ENCODE assay signal across 1 cellular context in the genomic region with DNA sequence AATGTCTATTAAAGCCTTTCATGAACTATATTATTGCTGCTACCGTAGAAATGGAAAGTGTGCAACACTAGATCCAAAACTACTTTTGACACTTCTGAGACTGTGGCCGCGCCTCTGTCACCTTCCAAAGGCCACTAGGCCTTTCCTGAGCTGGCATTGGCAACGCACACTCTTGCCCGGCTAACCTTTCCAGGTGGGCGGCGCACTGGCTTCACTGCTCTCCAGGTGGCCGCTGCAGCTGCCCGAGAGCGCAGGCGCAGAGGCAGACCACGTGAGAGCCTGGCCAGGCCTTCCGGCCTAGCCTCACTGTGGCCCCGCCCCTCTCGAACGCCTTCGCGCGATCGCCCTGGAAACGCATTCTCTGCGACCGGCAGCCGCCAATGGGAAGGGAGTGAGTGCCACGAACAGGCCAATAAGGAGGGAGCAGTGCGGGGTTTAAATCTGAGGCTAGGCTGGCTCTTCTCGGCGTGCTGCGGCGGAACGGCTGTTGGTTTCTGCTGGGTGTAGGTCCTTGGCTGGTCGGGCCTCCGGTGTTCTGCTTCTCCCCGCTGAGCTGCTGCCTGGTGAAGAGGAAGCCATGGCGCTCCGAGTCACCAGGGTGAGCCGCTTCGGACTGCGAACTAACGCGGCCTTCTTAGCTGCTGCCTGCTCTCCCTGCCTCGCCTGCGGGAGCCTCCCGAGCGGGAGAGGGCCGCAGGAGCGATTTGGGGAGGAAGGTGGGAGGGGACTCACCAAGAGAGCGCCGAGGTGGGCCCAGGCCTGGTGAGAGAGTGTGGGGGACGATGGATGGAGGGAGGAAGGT.
TF ChIP-seq lines count a peak whose summit lies in the region.

A gene (plus strand): TSS at position 465 of the 802 bp plus-strand sequence. CDS start 113 bp downstream, at position 578.

TF ChIP-seq in HepG2, 621 proteins besides CTCF, POLR2A, EP300 and RAD21 (continued from another document and continues in another):
- TF ChIP-seq, protein P1, sequence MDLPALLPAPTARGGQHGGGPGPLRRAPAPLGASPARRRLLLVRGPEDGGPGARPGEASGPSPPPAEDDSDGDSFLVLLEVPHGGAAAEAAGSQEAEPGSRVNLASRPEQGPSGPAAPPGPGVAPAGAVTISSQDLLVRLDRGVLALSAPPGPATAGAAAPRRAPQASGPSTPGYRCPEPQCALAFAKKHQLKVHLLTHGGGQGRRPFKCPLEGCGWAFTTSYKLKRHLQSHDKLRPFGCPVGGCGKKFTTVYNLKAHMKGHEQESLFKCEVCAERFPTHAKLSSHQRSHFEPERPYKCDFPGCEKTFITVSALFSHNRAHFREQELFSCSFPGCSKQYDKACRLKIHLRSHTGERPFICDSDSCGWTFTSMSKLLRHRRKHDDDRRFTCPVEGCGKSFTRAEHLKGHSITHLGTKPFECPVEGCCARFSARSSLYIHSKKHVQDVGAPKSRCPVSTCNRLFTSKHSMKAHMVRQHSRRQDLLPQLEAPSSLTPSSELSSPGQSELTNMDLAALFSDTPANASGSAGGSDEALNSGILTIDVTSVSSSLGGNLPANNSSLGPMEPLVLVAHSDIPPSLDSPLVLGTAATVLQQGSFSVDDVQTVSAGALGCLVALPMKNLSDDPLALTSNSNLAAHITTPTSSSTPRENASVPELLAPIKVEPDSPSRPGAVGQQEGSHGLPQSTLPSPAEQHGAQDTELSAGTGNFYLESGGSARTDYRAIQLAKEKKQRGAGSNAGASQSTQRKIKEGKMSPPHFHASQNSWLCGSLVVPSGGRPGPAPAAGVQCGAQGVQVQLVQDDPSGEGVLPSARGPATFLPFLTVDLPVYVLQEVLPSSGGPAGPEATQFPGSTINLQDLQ (CRISPR knock-in tag; IDR thresholded peaks at IDR 0.05) = no peak
- TF ChIP-seq MED13 (CRISPR knock-in tag; IDR thresholded peaks at IDR 0.05) (peak; percentile 45; the same call in 1 of the 2 replicates), ZNF354B (CRISPR knock-in tag; IDR thresholded peaks at IDR 0.05) (no peak), ZNF552 (CRISPR knock-in tag; IDR thresholded peaks at IDR 0.05; ENCODE audit: borderline replicate concordance) (peak; percentile 58; the same call in 1 of the 2 replicates), TMF1 (CRISPR knock-in tag; IDR thresholded peaks at IDR 0.05; ENCODE audit: low read depth) (peak; percentile 51; the same call in 1 of the 2 replicates), ZBTB38 (CRISPR knock-in tag; IDR thresholded peaks at IDR 0.05) (peak; percentile 75), ZNF83 (CRISPR knock-in tag; IDR thresholded peaks at IDR 0.05; ENCODE audit: borderline replicate concordance) (no peak), MIER3 (CRISPR knock-in tag; IDR thresholded peaks at IDR 0.05; ENCODE audit: borderline replicate concordance) (no peak; the same call in 1 of the 2 replicates), SAP130 (CRISPR knock-in tag; IDR thresholded peaks at IDR 0.05; ENCODE audit: low read depth) (peak; percentile 100), ZNF777 (CRISPR knock-in tag; IDR thresholded peaks at IDR 0.05) (no peak), CEBPB (IDR thresholded peaks at IDR 0.05; ENCODE audit: borderline replicate concordance, low read depth, low read length) (no peak), MATR3 (CRISPR knock-in tag; IDR thresholded peaks at IDR 0.05) (no peak), HNRNPUL1 (IDR thresholded peaks at IDR 0.05; ENCODE audit: low read depth, low read length) (no peak), ZNF562 (CRISPR knock-in tag; IDR thresholded peaks at IDR 0.05; ENCODE audit: borderline replicate concordance) (no peak), ZSCAN29 (CRISPR knock-in tag; conservative IDR thresholded peaks at IDR 0.05) (0 out of 2 replicates have a peak, but pooled peaks have one; percentile 29)
- TF ChIP-seq, protein P2, sequence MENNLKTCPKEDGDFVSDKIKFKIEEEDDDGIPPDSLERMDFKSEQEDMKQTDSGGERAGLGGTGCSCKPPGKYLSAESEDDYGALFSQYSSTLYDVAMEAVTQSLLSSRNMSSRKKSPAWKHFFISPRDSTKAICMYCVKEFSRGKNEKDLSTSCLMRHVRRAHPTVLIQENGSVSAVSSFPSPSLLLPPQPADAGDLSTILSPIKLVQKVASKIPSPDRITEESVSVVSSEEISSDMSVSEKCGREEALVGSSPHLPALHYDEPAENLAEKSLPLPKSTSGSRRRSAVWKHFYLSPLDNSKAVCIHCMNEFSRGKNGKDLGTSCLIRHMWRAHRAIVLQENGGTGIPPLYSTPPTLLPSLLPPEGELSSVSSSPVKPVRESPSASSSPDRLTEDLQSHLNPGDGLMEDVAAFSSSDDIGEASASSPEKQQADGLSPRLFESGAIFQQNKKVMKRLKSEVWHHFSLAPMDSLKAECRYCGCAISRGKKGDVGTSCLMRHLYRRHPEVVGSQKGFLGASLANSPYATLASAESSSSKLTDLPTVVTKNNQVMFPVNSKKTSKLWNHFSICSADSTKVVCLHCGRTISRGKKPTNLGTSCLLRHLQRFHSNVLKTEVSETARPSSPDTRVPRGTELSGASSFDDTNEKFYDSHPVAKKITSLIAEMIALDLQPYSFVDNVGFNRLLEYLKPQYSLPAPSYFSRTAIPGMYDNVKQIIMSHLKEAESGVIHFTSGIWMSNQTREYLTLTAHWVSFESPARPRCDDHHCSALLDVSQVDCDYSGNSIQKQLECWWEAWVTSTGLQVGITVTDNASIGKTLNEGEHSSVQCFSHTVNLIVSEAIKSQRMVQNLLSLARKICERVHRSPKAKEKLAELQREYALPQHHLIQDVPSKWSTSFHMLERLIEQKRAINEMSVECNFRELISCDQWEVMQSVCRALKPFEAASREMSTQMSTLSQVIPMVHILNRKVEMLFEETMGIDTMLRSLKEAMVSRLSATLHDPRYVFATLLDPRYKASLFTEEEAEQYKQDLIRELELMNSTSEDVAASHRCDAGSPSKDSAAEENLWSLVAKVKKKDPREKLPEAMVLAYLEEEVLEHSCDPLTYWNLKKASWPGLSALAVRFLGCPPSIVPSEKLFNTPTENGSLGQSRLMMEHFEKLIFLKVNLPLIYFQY (CRISPR knock-in tag; IDR thresholded peaks at IDR 0.05; ENCODE audit: borderline replicate concordance) = no peak
- TF ChIP-seq, protein P3, sequence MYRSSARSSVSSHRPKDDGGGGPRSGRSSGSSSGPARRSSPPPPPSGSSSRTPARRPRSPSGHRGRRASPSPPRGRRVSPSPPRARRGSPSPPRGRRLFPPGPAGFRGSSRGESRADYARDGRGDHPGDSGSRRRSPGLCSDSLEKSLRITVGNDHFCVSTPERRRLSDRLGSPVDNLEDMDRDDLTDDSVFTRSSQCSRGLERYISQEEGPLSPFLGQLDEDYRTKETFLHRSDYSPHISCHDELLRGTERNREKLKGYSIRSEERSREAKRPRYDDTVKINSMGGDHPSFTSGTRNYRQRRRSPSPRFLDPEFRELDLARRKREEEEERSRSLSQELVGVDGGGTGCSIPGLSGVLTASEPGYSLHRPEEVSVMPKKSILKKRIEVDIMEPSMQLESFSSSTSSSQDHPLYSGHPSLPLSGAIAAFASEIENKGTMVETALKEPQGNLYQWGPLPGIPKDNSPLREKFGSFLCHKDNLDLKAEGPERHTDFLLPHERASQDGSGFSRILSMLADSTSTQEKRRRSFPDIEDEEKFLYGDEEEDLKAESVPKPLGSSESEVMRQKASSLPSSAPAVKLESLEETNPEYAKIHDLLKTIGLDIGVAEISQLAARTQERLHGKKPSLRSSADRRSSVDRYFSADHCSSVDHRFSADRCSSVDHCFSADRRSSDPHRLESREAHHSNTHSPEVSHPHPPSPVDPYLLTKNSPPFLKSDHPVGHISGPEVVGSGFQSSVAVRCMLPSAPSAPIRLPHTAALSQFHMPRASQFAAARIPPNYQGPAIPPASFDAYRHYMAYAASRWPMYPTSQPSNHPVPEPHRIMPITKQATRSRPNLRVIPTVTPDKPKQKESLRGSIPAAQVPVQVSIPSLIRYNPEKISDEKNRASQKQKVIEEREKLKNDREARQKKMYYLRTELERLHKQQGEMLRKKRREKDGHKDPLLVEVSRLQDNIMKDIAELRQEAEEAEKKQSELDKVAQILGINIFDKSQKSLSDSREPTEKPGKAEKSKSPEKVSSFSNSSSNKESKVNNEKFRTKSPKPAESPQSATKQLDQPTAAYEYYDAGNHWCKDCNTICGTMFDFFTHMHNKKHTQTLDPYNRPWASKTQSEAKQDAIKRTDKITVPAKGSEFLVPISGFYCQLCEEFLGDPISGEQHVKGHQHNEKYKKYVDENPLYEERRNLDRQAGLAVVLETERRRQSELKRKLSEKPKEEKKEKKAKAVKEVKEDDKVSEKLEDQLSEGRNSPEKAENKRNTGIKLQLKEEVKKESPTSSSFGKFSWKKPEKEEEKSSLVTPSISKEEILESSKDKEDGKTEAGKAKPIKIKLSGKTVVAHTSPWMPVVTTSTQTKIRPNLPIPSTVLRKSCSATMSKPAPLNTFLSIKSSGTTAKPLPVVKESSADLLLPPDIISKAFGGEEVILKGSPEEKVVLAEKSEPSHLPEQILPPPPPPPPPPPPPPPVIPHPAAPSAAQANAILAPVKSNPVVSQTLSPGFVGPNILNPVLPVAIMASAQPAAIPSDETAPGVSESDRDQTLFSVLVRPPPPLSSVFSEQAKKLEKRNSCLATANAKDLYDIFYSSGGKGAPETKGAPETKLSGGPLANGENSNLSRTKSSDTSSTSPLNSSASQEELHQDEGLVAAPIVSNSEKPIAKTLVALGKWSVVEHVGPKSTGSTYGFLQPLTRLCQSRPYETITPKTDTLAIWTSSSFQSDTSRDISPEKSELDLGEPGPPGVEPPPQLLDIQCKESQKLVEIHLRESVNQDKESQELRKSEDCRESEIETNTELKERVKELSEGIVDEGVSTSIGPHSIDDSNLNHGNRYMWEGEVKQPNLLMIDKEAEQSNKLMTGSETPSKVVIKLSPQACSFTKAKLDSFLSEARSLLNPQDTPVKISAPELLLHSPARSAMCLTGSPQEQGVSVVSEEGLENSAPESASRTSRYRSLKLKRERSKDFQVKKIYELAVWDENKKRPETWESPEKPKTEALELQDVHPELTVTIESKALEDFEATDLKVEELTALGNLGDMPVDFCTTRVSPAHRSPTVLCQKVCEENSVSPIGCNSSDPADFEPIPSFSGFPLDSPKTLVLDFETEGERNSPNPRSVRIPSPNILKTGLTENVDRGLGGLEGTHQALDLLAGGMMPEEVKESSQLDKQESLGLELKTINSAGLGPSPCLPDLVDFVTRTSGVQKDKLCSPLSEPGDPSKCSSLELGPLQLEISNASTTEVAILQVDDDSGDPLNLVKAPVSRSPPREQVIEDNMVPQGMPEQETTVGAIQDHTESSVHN (CRISPR knock-in tag; IDR thresholded peaks at IDR 0.05) = no peak
- TF ChIP-seq, protein P4, sequence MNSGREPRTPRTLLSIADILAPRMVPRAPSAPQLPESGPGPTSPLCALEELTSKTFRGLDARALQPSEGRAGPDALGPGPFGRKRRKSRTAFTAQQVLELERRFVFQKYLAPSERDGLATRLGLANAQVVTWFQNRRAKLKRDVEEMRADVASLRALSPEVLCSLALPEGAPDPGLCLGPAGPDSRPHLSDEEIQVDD (CRISPR knock-in tag; IDR thresholded peaks at IDR 0.05; ENCODE audit: borderline replicate concordance) = 0 out of 2 replicates have a peak, but pooled peaks have one; percentile 57
- TF ChIP-seq, protein P5, sequence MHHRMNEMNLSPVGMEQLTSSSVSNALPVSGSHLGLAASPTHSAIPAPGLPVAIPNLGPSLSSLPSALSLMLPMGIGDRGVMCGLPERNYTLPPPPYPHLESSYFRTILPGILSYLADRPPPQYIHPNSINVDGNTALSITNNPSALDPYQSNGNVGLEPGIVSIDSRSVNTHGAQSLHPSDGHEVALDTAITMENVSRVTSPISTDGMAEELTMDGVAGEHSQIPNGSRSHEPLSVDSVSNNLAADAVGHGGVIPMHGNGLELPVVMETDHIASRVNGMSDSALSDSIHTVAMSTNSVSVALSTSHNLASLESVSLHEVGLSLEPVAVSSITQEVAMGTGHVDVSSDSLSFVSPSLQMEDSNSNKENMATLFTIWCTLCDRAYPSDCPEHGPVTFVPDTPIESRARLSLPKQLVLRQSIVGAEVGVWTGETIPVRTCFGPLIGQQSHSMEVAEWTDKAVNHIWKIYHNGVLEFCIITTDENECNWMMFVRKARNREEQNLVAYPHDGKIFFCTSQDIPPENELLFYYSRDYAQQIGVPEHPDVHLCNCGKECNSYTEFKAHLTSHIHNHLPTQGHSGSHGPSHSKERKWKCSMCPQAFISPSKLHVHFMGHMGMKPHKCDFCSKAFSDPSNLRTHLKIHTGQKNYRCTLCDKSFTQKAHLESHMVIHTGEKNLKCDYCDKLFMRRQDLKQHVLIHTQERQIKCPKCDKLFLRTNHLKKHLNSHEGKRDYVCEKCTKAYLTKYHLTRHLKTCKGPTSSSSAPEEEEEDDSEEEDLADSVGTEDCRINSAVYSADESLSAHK (CRISPR knock-in tag; IDR thresholded peaks at IDR 0.05; ENCODE audit: borderline replicate concordance) = no peak
- TF ChIP-seq, protein P6, sequence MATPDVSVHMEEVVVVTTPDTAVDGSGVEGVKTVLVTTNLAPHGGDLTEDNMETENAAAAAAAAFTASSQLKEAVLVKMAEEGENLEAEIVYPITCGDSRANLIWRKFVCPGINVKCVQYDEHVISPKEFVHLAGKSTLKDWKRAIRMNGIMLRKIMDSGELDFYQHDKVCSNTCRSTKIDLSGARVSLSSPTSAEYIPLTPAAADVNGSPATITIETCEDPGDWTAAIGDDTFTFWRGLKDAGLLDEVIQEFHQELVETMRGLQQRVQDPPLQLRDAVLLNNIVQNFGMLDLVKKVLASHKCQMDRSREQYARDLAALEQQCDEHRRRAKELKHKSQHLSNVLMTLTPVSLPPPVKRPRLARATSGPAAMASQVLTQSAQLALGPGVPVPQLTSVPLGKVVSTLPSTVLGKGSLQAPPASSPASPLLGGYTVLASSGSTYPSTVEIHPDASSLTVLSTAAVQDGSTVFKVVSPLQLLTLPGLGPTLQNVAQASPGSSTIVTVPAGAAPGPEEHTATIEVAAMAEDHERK (CRISPR knock-in tag; IDR thresholded peaks at IDR 0.05; ENCODE audit: low read depth) = no peak
- TF ChIP-seq, protein P7, sequence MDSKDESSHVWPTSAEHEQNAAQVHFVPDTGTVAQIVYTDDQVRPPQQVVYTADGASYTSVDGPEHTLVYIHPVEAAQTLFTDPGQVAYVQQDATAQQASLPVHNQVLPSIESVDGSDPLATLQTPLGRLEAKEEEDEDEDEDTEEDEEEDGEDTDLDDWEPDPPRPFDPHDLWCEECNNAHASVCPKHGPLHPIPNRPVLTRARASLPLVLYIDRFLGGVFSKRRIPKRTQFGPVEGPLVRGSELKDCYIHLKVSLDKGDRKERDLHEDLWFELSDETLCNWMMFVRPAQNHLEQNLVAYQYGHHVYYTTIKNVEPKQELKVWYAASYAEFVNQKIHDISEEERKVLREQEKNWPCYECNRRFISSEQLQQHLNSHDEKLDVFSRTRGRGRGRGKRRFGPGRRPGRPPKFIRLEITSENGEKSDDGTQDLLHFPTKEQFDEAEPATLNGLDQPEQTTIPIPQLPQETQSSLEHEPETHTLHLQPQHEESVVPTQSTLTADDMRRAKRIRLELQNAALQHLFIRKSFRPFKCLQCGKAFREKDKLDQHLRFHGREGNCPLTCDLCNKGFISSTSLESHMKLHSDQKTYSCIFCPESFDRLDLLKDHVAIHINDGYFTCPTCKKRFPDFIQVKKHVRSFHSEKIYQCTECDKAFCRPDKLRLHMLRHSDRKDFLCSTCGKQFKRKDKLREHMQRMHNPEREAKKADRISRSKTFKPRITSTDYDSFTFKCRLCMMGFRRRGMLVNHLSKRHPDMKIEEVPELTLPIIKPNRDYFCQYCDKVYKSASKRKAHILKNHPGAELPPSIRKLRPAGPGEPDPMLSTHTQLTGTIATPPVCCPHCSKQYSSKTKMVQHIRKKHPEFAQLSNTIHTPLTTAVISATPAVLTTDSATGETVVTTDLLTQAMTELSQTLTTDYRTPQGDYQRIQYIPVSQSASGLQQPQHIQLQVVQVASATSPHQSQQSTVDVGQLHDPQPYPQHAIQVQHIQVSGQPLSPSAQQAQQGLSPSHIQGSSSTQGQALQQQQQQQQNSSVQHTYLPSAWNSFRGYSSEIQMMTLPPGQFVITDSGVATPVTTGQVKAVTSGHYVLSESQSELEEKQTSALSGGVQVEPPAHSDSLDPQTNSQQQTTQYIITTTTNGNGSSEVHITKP (CRISPR knock-in tag; IDR thresholded peaks at IDR 0.05; ENCODE audit: low read depth) = peak; percentile 21; the same call in 1 of the 2 replicates
